ENCODE assay signal across 15 cellular contexts in genomic region chr12:68963456-68963859, GRCh38. TPM values are rescaled to one million over a fixed set of nuclear protein-coding genes. Genes with fewer than 3 reads are reported as not detected.
A peak's percentile ranks its signal among the peaks of the same experiment; 100 is the strongest.
DNase-seq lines count a peak whose midpoint lies in the region; ATAC-seq and TF ChIP-seq lines count a peak whose summit lies in the region.
"Had no signal": no experiment of that assay in that cellular context is flagged by ENCODE, and none has a peak within 500 bp of the region (broad histone marks: within the 10 kb centered on the region; RNA-seq: fewer than 3 reads in every experiment).

No MANE protein-coding gene starts in this region.

- no peak for TF ChIP-seq EP300 in transverse colon (IDR thresholded peaks at IDR 0.05; ENCODE audit: low read depth)

- peak overlapping the region; percentile 32; the same call in 1 of the 2 replicates for H3K9ac ChIP-seq in OCI-LY3 (ENCODE audit: low read length)

- TF ChIP-seq CTCF in OCI-LY3 (IDR thresholded peaks at IDR 0.05; ENCODE audit: low read depth, low read length), result no peak
- no peak for TF ChIP-seq CTCF in transverse colon (IDR thresholded peaks at IDR 0.05)
- no peak for TF ChIP-seq CTCF in Peyer's patch (IDR thresholded peaks at IDR 0.05)

- in situ Hi-C loops in transverse colon (cut with MboI; ENCODE audit: low pct_ligation_motif_present in 1 of 4, low pct_unique_long_range_greater_than_20kb in 1 of 4, low sequenced_read_pairs in 3 of 4), result no loop called here

- H3K4me3 ChIP-seq in OCI-LY3 (ENCODE audit: low read length) (no peak overlapping the region), transverse colon (no peak overlapping the region), Peyer's patch (no peak overlapping the region)
- H3K4me3 ChIP-seq: left ventricle myocardium inferior, pancreas had no signal

- peak overlapping the region; percentile 16 for H3K4me2 ChIP-seq in OCI-LY3 (ENCODE audit: low read length)

- H3K27ac ChIP-seq in OCI-LY3 (ENCODE audit: low read length) (peak overlapping the region; percentile 79), transverse colon (peak overlapping the region; percentile 54 to 69 (median 60)), Peyer's patch (no peak overlapping the region)
- H3K27ac ChIP-seq: brain microvascular endothelial cell, left ventricle myocardium inferior had no signal

- no peaks in the 10 kb centered on the region for H3K79me2 ChIP-seq in OCI-LY3 (ENCODE audit: low read length)

- H2AFZ ChIP-seq in OCI-LY3 (ENCODE audit: low read depth, low read length), result peak overlapping the region; percentile 18; the same call in 1 of the 2 replicates

- TF ChIP-seq POLR2A in transverse colon (IDR thresholded peaks at IDR 0.05) (no peak), Peyer's patch (IDR thresholded peaks at IDR 0.05) (no peak)

- no peaks in the 10 kb centered on the region for H3K27me3 ChIP-seq in OCI-LY3 (ENCODE audit: low read depth, low read length)
- no peaks in the 10 kb centered on the region for H3K27me3 ChIP-seq in transverse colon
- no peaks in the 10 kb centered on the region for H3K27me3 ChIP-seq in Peyer's patch
- H3K27me3 ChIP-seq: brain microvascular endothelial cell, pancreas had no signal

- DNase-seq in left ventricle myocardium superior, result no peak
- DNase-seq in Right ventricle myocardium inferior (ENCODE audit: missing footprints), result no peak
- DNase-seq in left colon, result no peak
- no peak for DNase-seq in transverse colon
- DNase-seq in Peyer's patch, result no peak
- DNase-seq: activated CD8-positive, alpha-beta memory T cell treated with anti-CD3 and anti-CD28 coated beads, Interleukin-2, amount 50 U/mL, for 48 hours; brain microvascular endothelial cell; endodermal cell; head of caudate nucleus; left ventricle myocardium inferior; MM.1S; pancreas had no signal

- ATAC-seq in left ventricle myocardium superior, result peak; percentile 23
- no peak for ATAC-seq in Right ventricle myocardium inferior
- peak; percentile 6 for ATAC-seq in left colon
- ATAC-seq in GM21576 (IDR thresholded peaks at IDR 0.05; ENCODE audit: unreplicated experiment), result no peak
- no peak for ATAC-seq in GM21526 (IDR thresholded peaks at IDR 0.05; ENCODE audit: low FRiP score, unreplicated experiment)

- H3K36me3 ChIP-seq in OCI-LY3 (replicated peaks; ENCODE audit: low read depth, low read length) (no peaks in the 10 kb centered on the region), transverse colon (no peaks in the 10 kb centered on the region), Peyer's patch (no peaks in the 10 kb centered on the region)
- H3K36me3 ChIP-seq: brain microvascular endothelial cell, left ventricle myocardium inferior, pancreas had no signal

- WGBS in transverse colon (ENCODE audit: low coverage in 1 of 2), 2 donors, result 54 to 63% methylated on average over 1 of the region's 1 CpG

- intact Hi-C loops in left ventricle myocardium superior (cut with micrococcal nuclease) (no loop called here), Right ventricle myocardium inferior (cut with DNase I) (no loop called here), left colon (cut with DNase I, micrococcal nuclease) (no loop called here), transverse colon (cut with DNase I; ENCODE audit: low total_unique reads) (no loop called here)

- H3K4me1 ChIP-seq in OCI-LY3 (ENCODE audit: low read length), result peaks cover 69% of the 10 kb centered on the region
- peaks cover 0 to 33% (median 17%) of the 10 kb centered on the region in 4 donors for H3K4me1 ChIP-seq in transverse colon
- no peaks in the 10 kb centered on the region for H3K4me1 ChIP-seq in Peyer's patch
- H3K4me1 ChIP-seq: left ventricle myocardium inferior, pancreas had no signal

- H4K20me1 ChIP-seq in OCI-LY3 (ENCODE audit: insufficient read depth, low read length), result no peaks in the 10 kb centered on the region

- H3K9me3 ChIP-seq in OCI-LY3 (ENCODE audit: insufficient read depth, low read length) (no peaks in the 10 kb centered on the region), transverse colon (no peaks in the 10 kb centered on the region), Peyer's patch (no peaks in the 10 kb centered on the region)
- H3K9me3 ChIP-seq: left ventricle myocardium inferior, pancreas had no signal

RNA-seq across cellular contexts. Expression of gene CPM, which starts 30.5 kb away (rescaled TPM):
- total RNA-seq in left ventricle myocardium superior, result 6.6 TPM
- 7.5 TPM for total RNA-seq in Right ventricle myocardium inferior
- 100 to 1,000 TPM in 1 of 2 donors, 10 to 100 TPM in 1; 98.0 to 109 TPM for total RNA-seq in left colon
- 100 to 1,000 TPM in 3 of 4 donors, 10 to 100 TPM in 1; 36.4 to 147 (median 107) TPM for total RNA-seq in transverse colon
- total RNA-seq in Peyer's patch, result 10 to 100 TPM; 11.7 to 45.4 (median 33.9) TPM

Comparison
In these comparisons a context has a peak if more than half of its experiments do, and no peak if none do; other contexts are left out.
1. ATAC-seq: peak in left ventricle myocardium superior (single experiment) and left colon (single experiment); none in Right ventricle myocardium inferior (single experiment), GM21576 (single experiment) and GM21526 (single experiment).
2. H3K27ac ChIP-seq: peak in OCI-LY3 (single experiment) and transverse colon (4 of 4); none in Peyer's patch (0 of 4).